33 cellular contexts compared by ENCODE assay signal in genomic region chr3:108887137-108887536, GRCh38.
"Had no signal": no experiment of that assay in that cellular context is flagged by ENCODE, and none has a peak within 500 bp of the region (broad histone marks: within the 10 kb centered on the region; RNA-seq: fewer than 3 reads in every experiment).

No MANE protein-coding gene starts in this region.

- H3K36me3 ChIP-seq: brain microvascular endothelial cell had no signal

- ATAC-seq: activated CD8-positive, alpha-beta T cell treated with anti-CD3 and anti-CD28 coated beads for 36 hours; activated T-cell treated with anti-CD3 and anti-CD28 coated beads, Interleukin-2, amount 50 U/mL, for 72 hours; activated T-helper 17 cell treated with anti-CD3 and anti-CD28 coated beads, Interleukin-2, amount 50 U/mL, for 72 hours; Right ventricle myocardium inferior had no signal

- H2AFZ ChIP-seq: PC-9 had no signal

- H3K27me3 ChIP-seq: brain microvascular endothelial cell had no signal

- DNase-seq: activated B cell treated with CpG ODN at 0.5 μM for 24 hours; activated CD4-positive, alpha-beta T cell treated with anti-CD3 and anti-CD28 coated beads for 4 hours; activated CD4-positive, alpha-beta T cell treated with anti-CD3 and anti-CD28 coated beads, Interleukin-2, amount 50 U/mL, for 4 hours; activated CD4-positive, CD25-positive, alpha-beta regulatory T cell treated with anti-CD3 and anti-CD28 coated beads, Interleukin-2, amount 50 U/mL, for 72 hours; activated CD8-positive, alpha-beta T cell treated with anti-CD3 and anti-CD28 coated beads for 36 hours; activated effector memory CD4-positive, alpha-beta T cell treated with anti-CD3 and anti-CD28 coated beads, Interleukin-2, amount 50 U/mL, for 16 hours; activated naive CD4-positive, alpha-beta T cell; activated naive CD4-positive, alpha-beta T cell treated with anti-CD3 and anti-CD28 coated beads, Interleukin-2, amount 50 U/mL, for 16 hours; activated naive CD8-positive, alpha-beta T cell treated with anti-CD3 and anti-CD28 coated beads for 36 hours; activated T-cell treated with anti-CD3 and anti-CD28 coated beads, Interleukin-2, amount 50 U/mL, for 1 hour; activated T-cell treated with anti-CD3 and anti-CD28 coated beads, Interleukin-2, amount 50 U/mL, for 72 hours; amniotic stem cell; aorta; brain microvascular endothelial cell; central memory CD4-positive, alpha-beta T cell; MM.1S; MV-4-11; NCI-H1092; NCI-H1436 treated with DMSO at 0.1 percent for 48 hours; NCI-H187 treated with DMSO at 0.1 percent for 48 hours; NCI-H2081; NCI-H2171 treated with DMSO at 0.1 percent for 48 hours; NCI-H2227 treated with DMSO at 0.1 percent for 48 hours; NCI-H446; NCI-H510A treated with DMSO at 0.1 percent for 48 hours; NCI-H526 treated with DMSO at 0.1 percent for 48 hours; PC-9; SIG-M5 had no signal

- H3K27ac ChIP-seq: brain microvascular endothelial cell, KMS-11, PC-9, RWPE1, VCaP had no signal

- H3K4me3 ChIP-seq: PC-9 had no signal

- H3K9ac ChIP-seq: KMS-11 had no signal

- H3K4me2 ChIP-seq: KMS-11, PC-9 had no signal
